In the genomic region with DNA sequence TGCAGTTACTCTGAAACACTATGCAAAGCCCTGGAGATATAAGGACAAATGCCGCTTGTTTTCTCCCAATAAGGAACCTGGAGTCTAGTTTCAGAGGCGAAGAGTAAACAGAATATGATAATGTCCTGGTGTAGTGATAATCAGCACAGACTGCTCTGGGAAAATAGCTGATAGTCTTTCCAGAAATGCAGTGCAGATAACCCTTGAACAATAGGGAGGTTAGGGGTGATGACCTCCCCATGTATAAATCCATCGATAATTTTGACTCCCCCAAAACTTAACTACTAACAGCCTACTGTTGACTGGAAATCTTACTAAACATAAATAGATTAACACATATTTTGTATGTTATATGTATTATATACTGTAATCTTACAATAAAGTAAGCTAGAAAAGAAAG, we compare ENCODE assay signal across 4 cellular contexts.
"Had no signal": no experiment of that assay in that cellular context is flagged by ENCODE, and none has a peak within 500 bp of the region (broad histone marks: within the 10 kb centered on the region; RNA-seq: fewer than 3 reads in every experiment).

No MANE protein-coding gene starts in this region.

- ATAC-seq: GM23338 had no signal

- DNase-seq: H9, HCEC 1CT, KBM-7 had no signal
